Comparison of ENCODE assay signal across 8 cellular contexts in the genomic region with DNA sequence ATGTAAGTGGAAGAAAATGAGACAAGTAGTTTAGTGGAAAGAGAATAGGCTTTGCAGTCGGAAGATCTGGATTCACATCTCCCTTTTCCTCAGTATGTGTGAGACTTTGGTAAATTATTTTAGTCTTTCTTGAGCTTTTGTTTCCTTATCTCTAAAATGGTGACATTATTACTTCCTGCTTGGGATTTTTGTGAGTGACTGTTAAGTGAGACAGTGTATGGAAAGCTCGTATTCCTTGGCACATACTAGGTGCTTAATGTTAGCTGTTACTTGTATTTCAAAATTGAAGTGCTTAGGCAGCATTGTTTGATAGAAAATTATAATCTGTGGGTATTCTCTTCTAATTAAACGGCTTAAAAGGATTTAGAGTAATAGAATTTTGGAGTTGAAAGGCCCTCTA. TPM values are rescaled to one million over a fixed set of nuclear protein-coding genes. Genes with fewer than 3 reads are reported as not detected.
DNase-seq lines count a peak whose midpoint lies in the region; ATAC-seq and TF ChIP-seq lines count a peak whose summit lies in the region.

No MANE protein-coding gene starts in this region.

- no peak for DNase-seq in right atrium auricular region (ENCODE audit: low spot score)
- DNase-seq in Right ventricle myocardium inferior (ENCODE audit: missing footprints) = no peak
- no peak for DNase-seq in astrocyte of the cerebellum (ENCODE audit: low read depth)
- DNase-seq in memory B cell (ENCODE audit: low spot score in 2 of 2) = no peak
- no peak for DNase-seq in SK-N-DZ (ENCODE audit: low spot score)
- DNase-seq in omental fat pad (ENCODE audit: low spot score) = no peak
- no peak for DNase-seq in adrenal gland
- DNase-seq in anterior cingulate cortex (lab: John Stamatoyannopoulos, UW) = no peak

- no peaks in the 10 kb centered on the region for H3K27me3 Mint-ChIP-seq in memory B cell

- no peak for TF ChIP-seq POLR2A in adrenal gland (IDR thresholded peaks at IDR 0.05)

- ATAC-seq in Right ventricle myocardium inferior = no peak
- no peak for ATAC-seq in memory B cell (ENCODE audit: low read depth)
- ATAC-seq in omental fat pad (ENCODE audit: low FRiP score) = no peak

- H3K27ac Mint-ChIP-seq in memory B cell = peak overlapping the region; percentile 46

- peaks cover 0 to 57% of the 10 kb centered on the region in 2 donors for H3K4me1 ChIP-seq in right atrium auricular region
- H3K4me1 ChIP-seq in adrenal gland (replicated peaks in 1 of 2) = peaks cover 29 to 63% of the 10 kb centered on the region in 2 donors

- H3K36me3 Mint-ChIP-seq in memory B cell = peaks cover 11% of the 10 kb centered on the region

- H3K4me1 Mint-ChIP-seq in memory B cell = peaks cover 28% of the 10 kb centered on the region

- TF ChIP-seq CTCF in right atrium auricular region (IDR thresholded peaks at IDR 0.05) = no peak
- no peak for TF ChIP-seq CTCF in astrocyte of the cerebellum (IDR thresholded peaks at IDR 0.05; ENCODE audit: low read depth, low read length, missing control alignments)
- TF ChIP-seq CTCF in omental fat pad (IDR thresholded peaks at IDR 0.05) = no peak
- TF ChIP-seq CTCF in adrenal gland (IDR thresholded peaks at IDR 0.05) = no peak

- H3K27me3 ChIP-seq in right atrium auricular region = no peaks in the 10 kb centered on the region
- H3K27me3 ChIP-seq in adrenal gland = no peaks in the 10 kb centered on the region

- H3K9me3 ChIP-seq in right atrium auricular region (no peaks in the 10 kb centered on the region), adrenal gland (replicated peaks in 1 of 3) (no peaks in the 10 kb centered on the region)

- H3K27ac ChIP-seq in right atrium auricular region = peak overlapping the region in 1 of 2 donors; percentile 98
- H3K27ac ChIP-seq in adrenal gland = no peak overlapping the region

- WGBS in adrenal gland, 4 donors = 39 to 52% (median 41%) methylated on average over 3 of the region's 3 CpGs

- H3K36me3 ChIP-seq in right atrium auricular region (no peaks in the 10 kb centered on the region), adrenal gland (replicated peaks in 1 of 2) (no peaks in the 10 kb centered on the region)

- H3K4me3 Mint-ChIP-seq in memory B cell = peak overlapping the region; percentile 75

- H3K9me3 Mint-ChIP-seq in memory B cell = no peaks in the 10 kb centered on the region

- in situ Hi-C loops in astrocyte of the cerebellum (cut with HindIII; ENCODE audit: low sequenced_read_pairs) = no loop called here

- intact Hi-C loops in Right ventricle myocardium inferior (cut with DNase I) = no loop called here
- intact Hi-C loops in adrenal gland (cut with DNase I) = no loop called here

- H3K4me3 ChIP-seq in right atrium auricular region (peak overlapping the region; percentile 92 to 94), astrocyte of the cerebellum (ENCODE audit: low read depth, low read length) (peak overlapping the region; percentile 98), adrenal gland (peak overlapping the region in 2 of 4 donors; percentile 19 to 97)

RNA-seq across cellular contexts. Expression of a gene that starts 2.0 kb away (rescaled TPM):
- total RNA-seq in right atrium auricular region = 10 to 100 TPM; 73.9 to 77.9 TPM
- 91.9 TPM for total RNA-seq in Right ventricle myocardium inferior
- 84.9 and 96.8 TPM in 2 replicates for polyA plus RNA-seq in SK-N-DZ (2014; cell fraction: cytosol; rRNA removed)
- polyA plus RNA-seq in SK-N-DZ (2014; cell fraction: nucleus; rRNA removed) = 265 and 334 TPM in 2 replicates
- 100 to 1,000 TPM; 112 to 264 (median 128) TPM for total RNA-seq in omental fat pad
- total RNA-seq in adrenal gland = 100 to 1,000 TPM in 5 of 8 donors, 10 to 100 TPM in 3; 60.1 to 212 (median 106) TPM
- 100 to 1,000 TPM in 2 of 3 donors, 10 to 100 TPM in 1; 80.8 to 525 (median 213) TPM for polyA plus RNA-seq in adrenal gland
